8 cellular contexts compared by ENCODE assay signal in genomic region chr11:46380340-46381045, GRCh38. TPM values are rescaled to one million over a fixed set of nuclear protein-coding genes. Genes with fewer than 3 reads are reported as not detected.
A peak's percentile ranks its signal among the peaks of the same experiment; 100 is the strongest.
DNase-seq lines count a peak whose midpoint lies in the region; ATAC-seq, FAIRE-seq and TF ChIP-seq lines count a peak whose summit lies in the region.

No MANE protein-coding gene starts in this region.

- ATAC-seq in left cardiac atrium (peak; percentile 50 to 65), HG03025 (IDR thresholded peaks at IDR 0.05; ENCODE audit: low FRiP score, unreplicated experiment) (no peak)

- intact Hi-C loops in left cardiac atrium (cut with DNase I), result loop anchor here in 1 of 2 donors (10.0 kb wide), 1 partner anchor 244 kb away; no protein-coding TSS in a partner anchor

- DNase-seq in H54 (ENCODE audit: insufficient read length, low spot score), result peak; percentile 86
- peak; percentile 72 for DNase-seq in RKO (ENCODE audit: low spot score)
- peak; percentile 68 for DNase-seq in activated naive CD4-positive, alpha-beta T cell treated with anti-CD3 and anti-CD28 coated beads, Interleukin-2, amount 50 U/mL, for 16 hours
- DNase-seq in left cardiac atrium, result peak; percentile 77
- no peak for DNase-seq in retinal pigment epithelial cell (ENCODE audit: low read depth)
- DNase-seq in cortex of kidney (lab: John Stamatoyannopoulos, UW), result no peak

- H2AFZ ChIP-seq in ACC112 (ENCODE audit: low read length, unreplicated experiment), result peak overlapping the region; percentile 54

- H3K27ac ChIP-seq in ACC112 (ENCODE audit: low read depth, low read length), result peak overlapping the region; percentile 32; the same call in 1 of the 2 replicates

- peaks cover 15% of the 10 kb centered on the region for H3K4me1 ChIP-seq in ACC112 (ENCODE audit: control insufficient read depth, insufficient read depth, low read length, unreplicated experiment)

- TF ChIP-seq POLR2A in H54 (IDR thresholded peaks at IDR 0.05; ENCODE audit: low read depth, low read length), result 0 out of 2 replicates have a peak, but pooled peaks have one; percentile 5

- no peaks in the 10 kb centered on the region for H3K79me2 ChIP-seq in ACC112 (ENCODE audit: control insufficient read depth, insufficient read depth, low read length, unreplicated experiment)

- peak overlapping the region; percentile 80 for H3K4me3 ChIP-seq in ACC112 (ENCODE audit: low read depth, low read length)
- H3K4me3 ChIP-seq in retinal pigment epithelial cell (ENCODE audit: low read length), result peak overlapping the region; percentile 53

- FAIRE-seq in H54 (lab: Jason Lieb, UNC), result no peak

- H3K27me3 ChIP-seq in ACC112 (ENCODE audit: insufficient read depth, low read length), result no peaks in the 10 kb centered on the region

- no peaks in the 10 kb centered on the region for H3K36me3 ChIP-seq in ACC112 (ENCODE audit: insufficient read depth, low read length)

- TF ChIP-seq CTCF in retinal pigment epithelial cell (conservative IDR thresholded peaks at IDR 0.05; ENCODE audit: low read depth, low read length), result no peak

RNA-seq across cellular contexts. Expression of gene MDK, which starts 1.0 kb away (rescaled TPM):
- 10 to 100 TPM; 11.0 to 15.2 TPM for total RNA-seq in left cardiac atrium

RNA-seq across cellular contexts. Expression of gene CHRM4, which starts 11.1 kb away (rescaled TPM):
- total RNA-seq in left cardiac atrium, result under 1 TPM in 1 of 2 donors, not detected in 1; 0.21 TPM

RNA-seq across cellular contexts. Expression of gene DGKZ, which starts 33.2 kb away (rescaled TPM):
- 10 to 100 TPM; 80.2 to 91.8 TPM for total RNA-seq in left cardiac atrium

Comparison
In these comparisons a context has a peak if more than half of its experiments do, and no peak if none do; other contexts are left out.
1. DNase-seq: peak in H54 (single experiment), RKO (single experiment), activated naive CD4-positive, alpha-beta T cell treated with anti-CD3 and anti-CD28 coated beads, Interleukin-2, amount 50 U/mL, for 16 hours (single experiment) and left cardiac atrium (single experiment); none in retinal pigment epithelial cell (single experiment) and cortex of kidney (single experiment).